In the genomic region with DNA sequence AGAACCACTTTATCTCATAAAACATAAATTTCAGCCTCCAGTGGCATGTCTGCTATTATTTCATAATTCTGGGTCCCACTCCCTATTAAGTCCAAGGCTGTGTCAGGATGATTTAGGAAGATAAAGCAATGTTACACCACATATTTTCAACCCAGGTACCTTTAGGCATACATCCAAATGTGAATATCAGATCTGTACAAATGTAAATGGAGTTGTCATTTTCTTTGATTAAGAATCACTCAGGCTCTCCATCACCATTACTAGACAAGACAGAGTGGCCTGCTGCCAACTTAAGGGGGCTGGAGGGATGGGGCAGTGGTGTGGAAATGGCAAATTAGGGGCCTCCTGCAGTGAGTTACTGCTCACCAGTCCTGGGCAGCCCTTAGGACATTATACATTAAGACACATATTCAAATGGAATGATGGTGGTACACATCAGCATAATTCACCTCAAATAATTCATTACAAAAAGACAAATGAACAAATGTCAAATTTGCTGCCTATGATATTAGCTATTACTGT, we compare ENCODE assay signal across 16 cellular contexts.
DNase-seq lines count a peak whose midpoint lies in the region; ATAC-seq and TF ChIP-seq lines count a peak whose summit lies in the region.
"Had no signal": no experiment of that assay in that cellular context is flagged by ENCODE, and none has a peak within 500 bp of the region (broad histone marks: within the 10 kb centered on the region; RNA-seq: fewer than 3 reads in every experiment).

No MANE protein-coding gene starts in this region.

- no peak overlapping the region for H3K27ac ChIP-seq in OCI-LY7 (ENCODE audit: low read depth, low read length, poor library complexity, severe bottlenecking)
- H3K27ac ChIP-seq in RWPE1: no peak overlapping the region
- no peak overlapping the region for H3K27ac ChIP-seq in prostate gland
- H3K27ac ChIP-seq in testis: no peak overlapping the region
- H3K27ac ChIP-seq: A549 had no signal

- no peaks in the 10 kb centered on the region for H4K20me1 ChIP-seq in OCI-LY7 (ENCODE audit: insufficient read depth, low read length)

- H3K27me3 ChIP-seq in prostate gland (replicated peaks; ENCODE audit: insufficient read depth) (no peaks in the 10 kb centered on the region), testis (no peaks in the 10 kb centered on the region)

- no peak overlapping the region for H3K4me3 Mint-ChIP-seq in activated CD4-positive, alpha-beta T cell treated with anti-CD3 and anti-CD28 coated beads for 36 hours
- H3K4me3 Mint-ChIP-seq: T-helper 17 cell had no signal

- peaks cover 50% of the 10 kb centered on the region for H3K4me1 Mint-ChIP-seq in activated CD4-positive, alpha-beta T cell treated with anti-CD3 and anti-CD28 coated beads for 36 hours

- peak; percentile 10 for ATAC-seq in activated CD4-positive, alpha-beta T cell treated with anti-CD3 and anti-CD28 coated beads for 36 hours
- ATAC-seq in GM21390 (IDR thresholded peaks at IDR 0.05; ENCODE audit: unreplicated experiment) (peak; percentile 15), HG03025 (IDR thresholded peaks at IDR 0.05; ENCODE audit: low FRiP score, unreplicated experiment) (peak; percentile 2)
- ATAC-seq: A549, left ventricle myocardium superior had no signal

- no peak for TF ChIP-seq POLR2A in prostate gland (IDR thresholded peaks at IDR 0.05)
- TF ChIP-seq POLR2A in testis (IDR thresholded peaks at IDR 0.05): no peak

- CTCF ChIA-PET in activated CD4-positive, alpha-beta T cell treated with anti-CD3 and anti-CD28 coated beads for 36 hours (lab: Charles Lee): interaction anchor here (0.6 to 1.5 kb wide), 6 partner anchors 9 to 1306 kb away, joined by 3 to 5 read pairs (median 3); no protein-coding TSS in a partner anchor
- CTCF ChIA-PET in OCI-LY7 (lab: Charles Lee; ENCODE audit: unreplicated experiment): interaction anchor here (1.7 kb wide), 1 partner anchor 28 kb away, joined by 4 read pairs; no protein-coding TSS in a partner anchor
- CTCF ChIA-PET in RWPE1 (lab: Yijun Ruan, JAX): interaction anchor here (0.6 kb wide), 1 partner anchor 278 kb away, joined by 3 read pairs; no protein-coding TSS in a partner anchor

- intact Hi-C loops in activated CD4-positive, alpha-beta T cell treated with anti-CD3 and anti-CD28 coated beads for 36 hours (cut with DNase I, micrococcal nuclease): loop anchor here (1.0 to 5.0 kb wide), 5 partner anchors 33 to 313 kb away; a partner anchor contains a TSS
- intact Hi-C loops in OCI-LY7 (cut with micrococcal nuclease; ENCODE audit: unreplicated experiment) (no loop called here), prostate gland (cut with DNase I) (no loop called here), testis (cut with DNase I; ENCODE audit: low total_unique reads) (no loop called here)

- H3K9me3 ChIP-seq in OCI-LY7 (ENCODE audit: low read length) (no peaks in the 10 kb centered on the region), prostate gland (no peaks in the 10 kb centered on the region), testis (no peaks in the 10 kb centered on the region)
- H3K9me3 ChIP-seq: A549 had no signal

- H3K27me3 Mint-ChIP-seq in activated CD4-positive, alpha-beta T cell treated with anti-CD3 and anti-CD28 coated beads for 36 hours: no peaks in the 10 kb centered on the region
- H3K27me3 Mint-ChIP-seq: T-helper 17 cell had no signal

- H3K9me2 ChIP-seq in OCI-LY7 (ENCODE audit: insufficient read depth, low read length): no peaks in the 10 kb centered on the region

- no peak overlapping the region for H3K4me3 ChIP-seq in OCI-LY7 (ENCODE audit: low read depth, low read length, poor library complexity, severe bottlenecking)
- H3K4me3 ChIP-seq in prostate gland: no peak overlapping the region
- H3K4me3 ChIP-seq in testis: no peak overlapping the region
- H3K4me3 ChIP-seq: A549 had no signal

- POLR2A ChIA-PET in activated CD4-positive, alpha-beta T cell treated with anti-CD3 and anti-CD28 coated beads for 36 hours (lab: Charles Lee): interaction anchor here (0.5 to 1.0 kb wide), 2 partner anchors 64 to 211 kb away, joined by 4 to 5 read pairs; a partner anchor contains a TSS
- POLR2A ChIA-PET in OCI-LY7 (lab: Charles Lee) (interaction anchor here (0.7 to 2.0 kb wide), 6 partner anchors 9 to 116 kb away, joined by 3 to 6 read pairs (median 4); no protein-coding TSS in a partner anchor), RWPE1 (lab: Yijun Ruan, JAX; ENCODE audit: low non-redundant PET) (no interaction called here)

- H3K4me2 ChIP-seq in OCI-LY7 (ENCODE audit: low read length): 0 out of 2 replicates have a peak overlapping the region, but pooled peaks have one; percentile 17
- H3K4me2 ChIP-seq: A549 had no signal

- BruUV-seq in OCI-LY7 (replicated peaks; lab: Mats Ljungman, UMichigan): no TSS peak

- H3K79me2 ChIP-seq in OCI-LY7 (ENCODE audit: insufficient read depth, low read depth, low read length): no peaks in the 10 kb centered on the region

- H3K4me1 ChIP-seq in OCI-LY7 (ENCODE audit: insufficient read depth, low read length, poor library complexity, severe bottlenecking) (peaks cover 32% of the 10 kb centered on the region), prostate gland (replicated peaks) (no peaks in the 10 kb centered on the region), testis (no peaks in the 10 kb centered on the region)
- H3K4me1 ChIP-seq: A549 had no signal

- H3K27ac Mint-ChIP-seq in activated CD4-positive, alpha-beta T cell treated with anti-CD3 and anti-CD28 coated beads for 36 hours: peak overlapping the region; percentile 49
- H3K27ac Mint-ChIP-seq: T-helper 17 cell had no signal

- H3K9me3 Mint-ChIP-seq in activated CD4-positive, alpha-beta T cell treated with anti-CD3 and anti-CD28 coated beads for 36 hours (ENCODE audit: low read depth): peaks cover 4% of the 10 kb centered on the region

- no peak for DNase-seq in activated CD4-positive, alpha-beta T cell treated with anti-CD3 and anti-CD28 coated beads for 36 hours
- no peak for DNase-seq in activated CD4-positive, alpha-beta T cell treated with anti-CD3 and anti-CD28 coated beads, Interleukin-2, amount 50 U/mL, for 48 hours
- DNase-seq in OCI-LY7 (ENCODE audit: low spot score) (no peak), RWPE1 (ENCODE audit: low spot score) (no peak), prostate gland (ENCODE audit: low spot score) (no peak), testis (no peak)
- DNase-seq: DMS53; effector CD8-positive, alpha-beta T cell; left ventricle myocardium superior; NCI-H1105; NK-92 treated with Interleukin-12 subunit alpha and Interleukin-12 subunit beta, amount 100 ng/mL, for 24 hours; stimulated activated CD4-positive, alpha-beta T cell treated with anti-CD3 and anti-CD28 coated beads, Interleukin-15, amount 100 ng/mL, for 24 hours; T-helper 17 cell had no signal

- no peak for TF ChIP-seq CTCF in OCI-LY7 (conservative IDR thresholded peaks at IDR 0.05; ENCODE audit: low read length)
- TF ChIP-seq CTCF in RWPE1 (conservative IDR thresholded peaks at IDR 0.05; ENCODE audit: low read depth): no peak
- no peak for TF ChIP-seq CTCF in prostate gland (IDR thresholded peaks at IDR 0.05)
- TF ChIP-seq CTCF in testis (IDR thresholded peaks at IDR 0.05): no peak

- H3K36me3 ChIP-seq in OCI-LY7 (ENCODE audit: insufficient read depth, low read length) (no peaks in the 10 kb centered on the region; the same call in 1 of the 2 replicates), prostate gland (no peaks in the 10 kb centered on the region), testis (ENCODE audit: low read depth, missing control alignments) (no peaks in the 10 kb centered on the region)

- peak overlapping the region; percentile 56; the same call in 1 of the 2 replicates for H2AFZ ChIP-seq in OCI-LY7 (ENCODE audit: low read length)

- H3K36me3 Mint-ChIP-seq in activated CD4-positive, alpha-beta T cell treated with anti-CD3 and anti-CD28 coated beads for 36 hours (ENCODE audit: low read depth): peaks cover 11% of the 10 kb centered on the region

Comparison
In these comparisons a context has a peak if more than half of its experiments do, and no peak if none do; other contexts are left out.
1. intact Hi-C loops: an anchor here in activated CD4-positive, alpha-beta T cell treated with anti-CD3 and anti-CD28 coated beads for 36 hours (1.0 to 5.0 kb wide); none called in OCI-LY7, prostate gland and testis.